ENCODE assay signal across 1 cellular context in genomic region chr2:86441789-86442641, GRCh38.
TF ChIP-seq lines count a peak whose summit lies in the region.

No MANE protein-coding gene starts in this region.

TF ChIP-seq in K562, 482 proteins besides CTCF, POLR2A, EP300 and RAD21 (continued from another document and continues in another):
- TF ChIP-seq ZNF740 (CRISPR knock-in tag; IDR thresholded peaks at IDR 0.05) (no peak), ZNF740 (tag; IDR thresholded peaks at IDR 0.05) (no peak), KHSRP (IDR thresholded peaks at IDR 0.05) (no peak), TARDBP (IDR thresholded peaks at IDR 0.05) (no peak), DMBX1 (CRISPR knock-in tag; IDR thresholded peaks at IDR 0.05; ENCODE audit: borderline replicate concordance) (no peak), PHF8 (IDR thresholded peaks at IDR 0.05; ENCODE audit: borderline replicate concordance, low read length) (no peak), NFATC3 (IDR thresholded peaks at IDR 0.05) (0 out of 2 replicates have a peak, but pooled peaks have one; percentile 33), ATF6 (CRISPR knock-in tag; IDR thresholded peaks at IDR 0.05) (no peak), RBM25 (IDR thresholded peaks at IDR 0.05; ENCODE audit: low read depth, low read length, severe bottlenecking) (no peak), NCOR1 (IDR thresholded peaks at IDR 0.05) (no peak), ZFP91 (CRISPR knock-in tag; IDR thresholded peaks at IDR 0.05) (no peak), NCOA1 (IDR thresholded peaks at IDR 0.05; ENCODE audit: low read depth) (no peak), BHLHE40 (IDR thresholded peaks at IDR 0.05; ENCODE audit: low read length) (no peak), GTF2E2 (tag; IDR thresholded peaks at IDR 0.05) (0 out of 2 replicates have a peak, but pooled peaks have one; percentile 16), ATF3 (IDR thresholded peaks at IDR 0.05) (no peak), ATF3 (CRISPR knock-in tag; conservative IDR thresholded peaks at IDR 0.05) (no peak), MECOM (CRISPR knock-in tag; IDR thresholded peaks at IDR 0.05) (no peak), ZNF239 (CRISPR knock-in tag; IDR thresholded peaks at IDR 0.05) (no peak), ZBTB2 (IDR thresholded peaks at IDR 0.05) (no peak), U2AF2 (optimal IDR thresholded peaks at IDR 0.05; ENCODE audit: low read depth, low read length) (no peak), ZNF431 (CRISPR knock-in tag; IDR thresholded peaks at IDR 0.05) (no peak), STAT6 (CRISPR knock-in tag; IDR thresholded peaks at IDR 0.05) (no peak), PHTF2 (CRISPR knock-in tag; IDR thresholded peaks at IDR 0.05) (no peak), NR2C2 (CRISPR knock-in tag; IDR thresholded peaks at IDR 0.05) (no peak), NR2C2 (tag; IDR thresholded peaks at IDR 0.05) (no peak), ARID3B (CRISPR knock-in tag; IDR thresholded peaks at IDR 0.05; ENCODE audit: borderline replicate concordance) (no peak), FOXK2 (conservative IDR thresholded peaks at IDR 0.05 in 1 of 2, IDR thresholded peaks at IDR 0.05 in 1 of 2; ENCODE audit: low read depth in 2 of 2) (no peak), ZNF589 (CRISPR knock-in tag; IDR thresholded peaks at IDR 0.05; ENCODE audit: low read depth) (no peak), JUNB (CRISPR knock-in tag; conservative IDR thresholded peaks at IDR 0.05) (no peak), SAP30 (IDR thresholded peaks at IDR 0.05; ENCODE audit: borderline replicate concordance, insufficient read depth, low read depth, low read length, poor library complexity, severe bottlenecking) (peak; percentile 78), ZNF384 (IDR thresholded peaks at IDR 0.05; ENCODE audit: low read depth, low read length) (no peak), BRD9 (IDR thresholded peaks at IDR 0.05; ENCODE audit: low read depth, partially characterized antibody) (no peak), KLF13 (tag; IDR thresholded peaks at IDR 0.05; ENCODE audit: borderline replicate concordance, low read depth) (no peak), ARID4B (CRISPR knock-in tag; IDR thresholded peaks at IDR 0.05) (peak; percentile 62; the same call in 1 of the 2 replicates), HDGF (IDR thresholded peaks at IDR 0.05) (no peak), SREBF1 (IDR thresholded peaks at IDR 0.05; ENCODE audit: borderline replicate concordance, low read depth, low read length) (no peak), NRF1 (conservative IDR thresholded peaks at IDR 0.05 in 1 of 2, IDR thresholded peaks at IDR 0.05 in 1 of 2) (no peak), SMARCE1 (IDR thresholded peaks at IDR 0.05) (no peak), USF1 (CRISPR knock-in tag; IDR thresholded peaks at IDR 0.05) (no peak)
